7 cellular contexts compared by ENCODE assay signal in the genomic region with DNA sequence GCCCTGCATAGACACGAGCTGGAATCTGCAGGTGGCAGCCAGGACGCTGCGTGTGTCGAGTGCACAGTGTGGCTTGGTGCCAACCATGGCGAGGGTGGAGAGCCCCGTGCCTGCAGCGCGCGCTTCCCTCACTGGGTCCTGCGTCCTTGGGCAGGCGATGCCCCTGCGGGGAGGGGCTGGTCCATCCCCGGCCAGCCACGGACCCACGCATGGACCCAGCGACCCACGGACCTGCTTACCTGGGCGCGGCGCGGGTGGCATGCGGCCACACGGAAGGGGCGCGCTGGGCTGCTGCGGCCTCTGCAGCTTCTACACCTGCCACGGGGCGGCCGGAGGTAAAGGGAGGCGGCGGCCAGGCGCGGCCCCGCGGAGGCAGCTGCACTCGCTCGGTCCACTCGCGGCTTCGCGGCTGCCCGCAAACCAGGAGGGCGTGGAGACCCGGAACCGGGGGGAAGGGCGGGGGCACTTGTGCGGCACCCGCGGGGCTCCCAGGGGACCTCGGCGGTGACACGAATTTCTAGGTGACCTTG. TPM values are rescaled to one million over a fixed set of nuclear protein-coding genes. Genes with fewer than 3 reads are reported as not detected.
A peak's percentile ranks its signal among the peaks of the same experiment; 100 is the strongest.
DNase-seq lines count a peak whose midpoint lies in the region; ATAC-seq and TF ChIP-seq lines count a peak whose summit lies in the region.

No MANE protein-coding gene starts in this region.

- peak in 5 of 7 experiments; percentile 13 to 53 (median 50) for TF ChIP-seq CTCF in body of pancreas (IDR thresholded peaks at IDR 0.05)
- no peak for TF ChIP-seq CTCF in lung (IDR thresholded peaks at IDR 0.05; ENCODE audit: control extremely low read depth, extremely low read depth)

- no peaks in the 10 kb centered on the region for H3K9me3 ChIP-seq in body of pancreas
- peaks cover 0 to 2% of the 10 kb centered on the region in 2 donors for H3K9me3 ChIP-seq in lung (ENCODE audit: control insufficient read depth in 2 of 2, insufficient read depth in 1 of 2, low read length in 1 of 2)

- H3K27me3 ChIP-seq in body of pancreas (no peaks in the 10 kb centered on the region), lung (ENCODE audit: control insufficient read depth, insufficient read depth) (no peaks in the 10 kb centered on the region)

- H3K27ac ChIP-seq in body of pancreas (peak overlapping the region; percentile 70 to 94 (median 90)), lung (ENCODE audit: low read depth in 1 of 2, low read length in 1 of 2) (peak overlapping the region; percentile 66 to 82)

- ATAC-seq in HG03520 (IDR thresholded peaks at IDR 0.05; ENCODE audit: unreplicated experiment) (peak; percentile 11), SK-N-SH treated with all-trans-retinoic acid at 6 μM for 48 hours (peak; percentile 28; the same call in 2 of the 3 replicates), body of pancreas (peak; percentile 72), lung (ENCODE audit: insufficient read depth, low FRiP score) (peak; percentile 61), GM21423 (IDR thresholded peaks at IDR 0.05; ENCODE audit: unreplicated experiment) (no peak)

- DNase-seq in body of pancreas: peak; percentile 77 to 87 (median 80)
- peak; percentile 69 for DNase-seq in lung (ENCODE audit: low spot score)
- DNase-seq in stimulated activated CD8-positive, alpha-beta memory T cell treated with anti-CD3 and anti-CD28 coated beads, Interleukin-4, amount 100 ng/mL, for 48 hours: peak; percentile 51
- no peak for DNase-seq in NCI-H82 treated with DMSO at 0.1 percent for 48 hours (lab: John Stamatoyannopoulos, UW; ENCODE audit: unreplicated experiment)

- peak in 1 of 3 donors; percentile 49 for TF ChIP-seq POLR2A in body of pancreas (IDR thresholded peaks at IDR 0.05)

- intact Hi-C loops in body of pancreas (cut with DNase I): no loop called here

- H3K4me3 ChIP-seq in body of pancreas (peak overlapping the region; percentile 49 to 54), lung (peak overlapping the region; percentile 35)

- 0 to 1% methylated on average over 4 to 52 of the region's 52 CpGs for WGBS in body of pancreas, 2 donors
- WGBS in lung, 2 donors: 3 to 5% methylated on average over 43 to 52 of the region's 52 CpGs

- H3K4me1 ChIP-seq in body of pancreas (peaks cover 22% of the 10 kb centered on the region), lung (ENCODE audit: control insufficient read depth in 2 of 2, insufficient read depth in 2 of 2, low read length in 2 of 2) (peaks cover 0 to 13% of the 10 kb centered on the region in 2 donors)

- H3K36me3 ChIP-seq in body of pancreas (replicated peaks in 1 of 2; ENCODE audit: insufficient read depth in 1 of 2, low read depth in 2 of 2) (no peaks in the 10 kb centered on the region), lung (ENCODE audit: control insufficient read depth in 2 of 2, insufficient read depth in 2 of 2, low read length in 2 of 2) (no peaks in the 10 kb centered on the region)

TF ChIP-seq in SK-N-SH treated with all-trans-retinoic acid at 6 μM for 48 hours, 23 proteins besides CTCF, POLR2A, EP300 and RAD21:
- TF ChIP-seq, protein P1, sequence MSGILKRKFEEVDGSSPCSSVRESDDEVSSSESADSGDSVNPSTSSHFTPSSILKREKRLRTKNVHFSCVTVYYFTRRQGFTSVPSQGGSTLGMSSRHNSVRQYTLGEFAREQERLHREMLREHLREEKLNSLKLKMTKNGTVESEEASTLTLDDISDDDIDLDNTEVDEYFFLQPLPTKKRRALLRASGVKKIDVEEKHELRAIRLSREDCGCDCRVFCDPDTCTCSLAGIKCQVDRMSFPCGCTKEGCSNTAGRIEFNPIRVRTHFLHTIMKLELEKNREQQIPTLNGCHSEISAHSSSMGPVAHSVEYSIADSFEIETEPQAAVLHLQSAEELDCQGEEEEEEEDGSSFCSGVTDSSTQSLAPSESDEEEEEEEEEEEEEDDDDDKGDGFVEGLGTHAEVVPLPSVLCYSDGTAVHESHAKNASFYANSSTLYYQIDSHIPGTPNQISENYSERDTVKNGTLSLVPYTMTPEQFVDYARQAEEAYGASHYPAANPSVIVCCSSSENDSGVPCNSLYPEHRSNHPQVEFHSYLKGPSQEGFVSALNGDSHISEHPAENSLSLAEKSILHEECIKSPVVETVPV (CRISPR knock-in tag; IDR thresholded peaks at IDR 0.05): no peak
- TF ChIP-seq RARB (CRISPR knock-in tag; IDR thresholded peaks at IDR 0.05): no peak
- TF ChIP-seq PPARA (CRISPR knock-in tag; IDR thresholded peaks at IDR 0.05; ENCODE audit: borderline replicate concordance): no peak
- TF ChIP-seq, protein P2, sequence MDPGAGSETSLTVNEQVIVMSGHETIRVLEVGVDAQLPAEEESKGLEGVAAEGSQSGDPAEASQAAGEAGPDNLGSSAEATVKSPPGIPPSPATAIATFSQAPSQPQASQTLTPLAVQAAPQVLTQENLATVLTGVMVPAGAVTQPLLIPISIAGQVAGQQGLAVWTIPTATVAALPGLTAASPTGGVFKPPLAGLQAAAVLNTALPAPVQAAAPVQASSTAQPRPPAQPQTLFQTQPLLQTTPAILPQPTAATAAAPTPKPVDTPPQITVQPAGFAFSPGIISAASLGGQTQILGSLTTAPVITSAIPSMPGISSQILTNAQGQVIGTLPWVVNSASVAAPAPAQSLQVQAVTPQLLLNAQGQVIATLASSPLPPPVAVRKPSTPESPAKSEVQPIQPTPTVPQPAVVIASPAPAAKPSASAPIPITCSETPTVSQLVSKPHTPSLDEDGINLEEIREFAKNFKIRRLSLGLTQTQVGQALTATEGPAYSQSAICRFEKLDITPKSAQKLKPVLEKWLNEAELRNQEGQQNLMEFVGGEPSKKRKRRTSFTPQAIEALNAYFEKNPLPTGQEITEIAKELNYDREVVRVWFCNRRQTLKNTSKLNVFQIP (CRISPR knock-in tag; IDR thresholded peaks at IDR 0.05; ENCODE audit: borderline replicate concordance, low read depth): no peak
- no peak for TF ChIP-seq ZNF565 (CRISPR knock-in tag; conservative IDR thresholded peaks at IDR 0.05; ENCODE audit: low read depth)
- TF ChIP-seq ARNTL (CRISPR knock-in tag; IDR thresholded peaks at IDR 0.05; ENCODE audit: borderline replicate concordance, low read depth): no peak
- no peak for TF ChIP-seq ZFP3 (CRISPR knock-in tag; IDR thresholded peaks at IDR 0.05)
- no peak for TF ChIP-seq ZNF8 (CRISPR knock-in tag; IDR thresholded peaks at IDR 0.05)
- TF ChIP-seq BACH2 (CRISPR knock-in tag; IDR thresholded peaks at IDR 0.05; ENCODE audit: borderline replicate concordance): no peak
- TF ChIP-seq ZNF70 (CRISPR knock-in tag; IDR thresholded peaks at IDR 0.05): no peak
- no peak for TF ChIP-seq SNAI2 (CRISPR knock-in tag; IDR thresholded peaks at IDR 0.05)
- TF ChIP-seq, protein P3, sequence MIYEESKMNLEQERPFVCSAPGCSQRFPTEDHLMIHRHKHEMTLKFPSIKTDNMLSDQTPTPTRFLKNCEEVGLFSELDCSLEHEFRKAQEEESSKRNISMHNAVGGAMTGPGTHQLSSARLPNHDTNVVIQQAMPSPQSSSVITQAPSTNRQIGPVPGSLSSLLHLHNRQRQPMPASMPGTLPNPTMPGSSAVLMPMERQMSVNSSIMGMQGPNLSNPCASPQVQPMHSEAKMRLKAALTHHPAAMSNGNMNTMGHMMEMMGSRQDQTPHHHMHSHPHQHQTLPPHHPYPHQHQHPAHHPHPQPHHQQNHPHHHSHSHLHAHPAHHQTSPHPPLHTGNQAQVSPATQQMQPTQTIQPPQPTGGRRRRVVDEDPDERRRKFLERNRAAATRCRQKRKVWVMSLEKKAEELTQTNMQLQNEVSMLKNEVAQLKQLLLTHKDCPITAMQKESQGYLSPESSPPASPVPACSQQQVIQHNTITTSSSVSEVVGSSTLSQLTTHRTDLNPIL (CRISPR knock-in tag; IDR thresholded peaks at IDR 0.05; ENCODE audit: low read depth): no peak
TF ChIP-seq in SK-N-SH treated with all-trans-retinoic acid at 6 μM for 48 hours: peak in this region for 0.

RNA-seq across cellular contexts. Expression of a gene that starts 0.6 kb away (rescaled TPM):
- total RNA-seq in body of pancreas: 10 to 100 TPM; 37.4 to 74.8 TPM
- 10 to 100 TPM; 33.3 to 78.7 TPM for total RNA-seq in lung
- 10 to 100 TPM; 21.0 to 38.5 TPM for polyA plus RNA-seq in lung
